Comparison of ENCODE assay signal across 1 cellular context in the genomic region with DNA sequence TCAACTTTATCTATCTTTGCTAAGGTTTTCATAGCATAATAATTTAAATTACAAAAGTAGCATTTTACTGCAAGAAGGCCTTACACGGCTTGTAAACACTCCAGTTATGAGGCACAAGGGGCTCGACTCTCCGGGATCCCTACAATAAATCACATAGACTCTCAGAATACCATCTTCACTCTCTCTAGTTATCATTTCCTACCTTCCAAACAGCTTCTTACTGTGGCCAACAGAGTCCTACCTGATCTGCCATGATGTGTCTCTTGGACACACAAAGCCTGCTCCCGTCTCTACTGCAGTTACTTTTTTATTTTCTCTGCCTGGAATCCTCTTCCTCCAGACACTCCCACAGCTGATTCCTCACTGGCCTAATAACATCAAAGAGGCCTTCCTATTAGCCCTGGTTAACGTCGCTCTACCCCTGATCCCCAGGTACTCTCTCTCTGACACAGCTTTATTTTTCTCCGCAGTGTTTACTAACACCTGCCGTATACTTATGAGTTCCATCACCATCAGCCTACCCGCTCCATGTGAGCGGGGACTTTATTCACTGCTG.
TF ChIP-seq lines count a peak whose summit lies in the region.

No MANE protein-coding gene starts in this region.

TF ChIP-seq in SK-N-SH, 30 proteins besides CTCF, POLR2A, EP300 and RAD21 (continued from another document):
- no peak for TF ChIP-seq NFIC (IDR thresholded peaks at IDR 0.05; ENCODE audit: borderline replicate concordance)
- peak; percentile 50; the same call in 1 of the 2 replicates for TF ChIP-seq POLR2AphosphoS5 (IDR thresholded peaks at IDR 0.05; ENCODE audit: low read depth, low read length)
- no peak for TF ChIP-seq CHD2 (IDR thresholded peaks at IDR 0.05; ENCODE audit: low read length, partially characterized antibody)
- TF ChIP-seq, protein P1, sequence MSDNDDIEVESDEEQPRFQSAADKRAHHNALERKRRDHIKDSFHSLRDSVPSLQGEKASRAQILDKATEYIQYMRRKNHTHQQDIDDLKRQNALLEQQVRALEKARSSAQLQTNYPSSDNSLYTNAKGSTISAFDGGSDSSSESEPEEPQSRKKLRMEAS (IDR thresholded peaks at IDR 0.05; ENCODE audit: low read depth): no peak
- no peak for TF ChIP-seq TAF1 (IDR thresholded peaks at IDR 0.05; ENCODE audit: borderline replicate concordance, low read depth, low read length)
- TF ChIP-seq, protein P2, sequence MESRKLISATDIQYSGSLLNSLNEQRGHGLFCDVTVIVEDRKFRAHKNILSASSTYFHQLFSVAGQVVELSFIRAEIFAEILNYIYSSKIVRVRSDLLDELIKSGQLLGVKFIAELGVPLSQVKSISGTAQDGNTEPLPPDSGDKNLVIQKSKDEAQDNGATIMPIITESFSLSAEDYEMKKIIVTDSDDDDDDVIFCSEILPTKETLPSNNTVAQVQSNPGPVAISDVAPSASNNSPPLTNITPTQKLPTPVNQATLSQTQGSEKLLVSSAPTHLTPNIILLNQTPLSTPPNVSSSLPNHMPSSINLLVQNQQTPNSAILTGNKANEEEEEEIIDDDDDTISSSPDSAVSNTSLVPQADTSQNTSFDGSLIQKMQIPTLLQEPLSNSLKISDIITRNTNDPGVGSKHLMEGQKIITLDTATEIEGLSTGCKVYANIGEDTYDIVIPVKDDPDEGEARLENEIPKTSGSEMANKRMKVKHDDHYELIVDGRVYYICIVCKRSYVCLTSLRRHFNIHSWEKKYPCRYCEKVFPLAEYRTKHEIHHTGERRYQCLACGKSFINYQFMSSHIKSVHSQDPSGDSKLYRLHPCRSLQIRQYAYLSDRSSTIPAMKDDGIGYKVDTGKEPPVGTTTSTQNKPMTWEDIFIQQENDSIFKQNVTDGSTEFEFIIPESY (IDR thresholded peaks at IDR 0.05; ENCODE audit: borderline replicate concordance, low read depth): no peak
- TF ChIP-seq, protein P3, sequence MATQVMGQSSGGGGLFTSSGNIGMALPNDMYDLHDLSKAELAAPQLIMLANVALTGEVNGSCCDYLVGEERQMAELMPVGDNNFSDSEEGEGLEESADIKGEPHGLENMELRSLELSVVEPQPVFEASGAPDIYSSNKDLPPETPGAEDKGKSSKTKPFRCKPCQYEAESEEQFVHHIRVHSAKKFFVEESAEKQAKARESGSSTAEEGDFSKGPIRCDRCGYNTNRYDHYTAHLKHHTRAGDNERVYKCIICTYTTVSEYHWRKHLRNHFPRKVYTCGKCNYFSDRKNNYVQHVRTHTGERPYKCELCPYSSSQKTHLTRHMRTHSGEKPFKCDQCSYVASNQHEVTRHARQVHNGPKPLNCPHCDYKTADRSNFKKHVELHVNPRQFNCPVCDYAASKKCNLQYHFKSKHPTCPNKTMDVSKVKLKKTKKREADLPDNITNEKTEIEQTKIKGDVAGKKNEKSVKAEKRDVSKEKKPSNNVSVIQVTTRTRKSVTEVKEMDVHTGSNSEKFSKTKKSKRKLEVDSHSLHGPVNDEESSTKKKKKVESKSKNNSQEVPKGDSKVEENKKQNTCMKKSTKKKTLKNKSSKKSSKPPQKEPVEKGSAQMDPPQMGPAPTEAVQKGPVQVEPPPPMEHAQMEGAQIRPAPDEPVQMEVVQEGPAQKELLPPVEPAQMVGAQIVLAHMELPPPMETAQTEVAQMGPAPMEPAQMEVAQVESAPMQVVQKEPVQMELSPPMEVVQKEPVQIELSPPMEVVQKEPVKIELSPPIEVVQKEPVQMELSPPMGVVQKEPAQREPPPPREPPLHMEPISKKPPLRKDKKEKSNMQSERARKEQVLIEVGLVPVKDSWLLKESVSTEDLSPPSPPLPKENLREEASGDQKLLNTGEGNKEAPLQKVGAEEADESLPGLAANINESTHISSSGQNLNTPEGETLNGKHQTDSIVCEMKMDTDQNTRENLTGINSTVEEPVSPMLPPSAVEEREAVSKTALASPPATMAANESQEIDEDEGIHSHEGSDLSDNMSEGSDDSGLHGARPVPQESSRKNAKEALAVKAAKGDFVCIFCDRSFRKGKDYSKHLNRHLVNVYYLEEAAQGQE (IDR thresholded peaks at IDR 0.05; ENCODE audit: low read depth, low read length): no peak
- no peak for TF ChIP-seq RXRA (IDR thresholded peaks at IDR 0.05; ENCODE audit: borderline replicate concordance, low read depth)
